18 cellular contexts compared by ENCODE assay signal in genomic region chr20:5914859-5915258, GRCh38. TPM values are rescaled to one million over a fixed set of nuclear protein-coding genes. Genes with fewer than 3 reads are reported as not detected.
DNase-seq lines count a peak whose midpoint lies in the region; FAIRE-seq lines count a peak whose summit lies in the region.
"Had no signal": no experiment of that assay in that cellular context is flagged by ENCODE, and none has a peak within 500 bp of the region (broad histone marks: within the 10 kb centered on the region; RNA-seq: fewer than 3 reads in every experiment).

No MANE protein-coding gene starts in this region.

- POLR2A ChIA-PET in CD4-positive, alpha-beta memory T cell (lab: Charles Lee; ENCODE audit: partially characterized antibody): interaction anchor here (1.2 kb wide), 1 partner anchor 72 kb away, joined by 3 read pairs; no protein-coding TSS in a partner anchor

- H3K36me3 Mint-ChIP-seq in CD4-positive, alpha-beta memory T cell: no peaks in the 10 kb centered on the region
- H3K36me3 Mint-ChIP-seq: CD4-positive, CD25-positive, alpha-beta regulatory T cell; CD8-positive, alpha-beta memory T cell had no signal

- H3K4me3 Mint-ChIP-seq in CD4-positive, alpha-beta memory T cell: no peak overlapping the region
- H3K4me3 Mint-ChIP-seq: CD4-positive, CD25-positive, alpha-beta regulatory T cell; CD8-positive, alpha-beta memory T cell had no signal

- in situ Hi-C loops in G401 (cut with HindIII; ENCODE audit: low sequenced_read_pairs): no loop called here

- H3K4me1 ChIP-seq in CD4-positive, alpha-beta memory T cell (ENCODE audit: insufficient read depth, low read length): peaks cover 20% of the 10 kb centered on the region

- H3K36me3 ChIP-seq in CD4-positive, alpha-beta memory T cell (ENCODE audit: insufficient read depth, low read length): no peaks in the 10 kb centered on the region
- H3K36me3 ChIP-seq: BLaER1 had no signal

- H3K9me3 Mint-ChIP-seq in CD4-positive, alpha-beta memory T cell: peaks cover 0 to 4% (median 0%) of the 10 kb centered on the region in 8 donors
- H3K9me3 Mint-ChIP-seq: CD8-positive, alpha-beta memory T cell had no signal

- intact Hi-C loops in CD4-positive, alpha-beta memory T cell (cut with micrococcal nuclease): no loop called here

- H3K4me3 ChIP-seq in CD4-positive, alpha-beta memory T cell (ENCODE audit: low read length in 2 of 2): no peak overlapping the region
- H3K4me3 ChIP-seq: BLaER1 had no signal

- no peaks in the 10 kb centered on the region for H3K9me3 ChIP-seq in CD4-positive, alpha-beta memory T cell (ENCODE audit: control insufficient read depth in 1 of 2, low read length in 2 of 2)
- H3K9me3 ChIP-seq: BLaER1 had no signal

- H3K27ac ChIP-seq in CD4-positive, alpha-beta memory T cell (ENCODE audit: low read depth, low read length): no peak overlapping the region
- H3K27ac ChIP-seq: BLaER1, C4-2B had no signal

- CTCF ChIA-PET in CD4-positive, alpha-beta memory T cell (lab: Charles Lee; ENCODE audit: partially characterized antibody): no interaction called here

- peaks cover 12% of the 10 kb centered on the region for H3K27me3 ChIP-seq in CD4-positive, alpha-beta memory T cell (ENCODE audit: insufficient read depth, low read length)
- H3K27me3 ChIP-seq: BLaER1 had no signal

- peaks cover 13 to 20% of the 10 kb centered on the region in 2 donors for H3K27me3 Mint-ChIP-seq in CD4-positive, alpha-beta memory T cell

- H3K4me1 Mint-ChIP-seq in CD4-positive, alpha-beta memory T cell: peaks cover 17 to 25% (median 21%) of the 10 kb centered on the region in 4 donors

- H3K27ac Mint-ChIP-seq in CD4-positive, alpha-beta memory T cell: no peak overlapping the region
- H3K27ac Mint-ChIP-seq: CD4-positive, CD25-positive, alpha-beta regulatory T cell; CD8-positive, alpha-beta memory T cell had no signal

- DNase-seq in G401 (ENCODE audit: low spot score) (peak; percentile 63), cerebellar cortex (ENCODE audit: low spot score) (peak; percentile 59), cerebellum (ENCODE audit: low spot score) (no peak), NCI-H128 (lab: John Stamatoyannopoulos, UW; ENCODE audit: unreplicated experiment) (no peak)
- no peak for DNase-seq in CD4-positive, alpha-beta memory T cell
- DNase-seq: CD4-positive, CD25-positive, alpha-beta regulatory T cell; CD8-positive, alpha-beta memory T cell; DMS 273 treated with DMSO at 0.1 percent for 48 hours; DMS79 treated with DMSO at 0.1 percent for 48 hours; H7; HCEC 1CT had no signal

- peak; percentile 72 for FAIRE-seq in islet of Langerhans (lab: Jason Lieb, UNC)
- FAIRE-seq: D721Med, G401.6, GM12892, H1 had no signal

RNA-seq across cellular contexts. Expression of gene CHGB, which starts 3.5 kb away (rescaled TPM):
- 0.06 and 1.5 TPM in 2 replicates for total RNA-seq in G401 (2014; rRNA removed; shearing (Covaris generic))
- total RNA-seq in cerebellum: 24.4 TPM
- 1 to 10 TPM in 1 of 2 experiments, under 1 TPM in 1; 0.79 to 1.2 TPM for total RNA-seq in CD4-positive, alpha-beta memory T cell
- under 1 TPM in 1 of 2 donors, not detected in 1; 0.14 TPM for polyA plus RNA-seq in CD4-positive, alpha-beta memory T cell
- polyA plus RNA-seq: CD8-positive, alpha-beta memory T cell had no signal

RNA-seq across cellular contexts. Expression of gene TRMT6, which starts 35.5 kb away (rescaled TPM):
- total RNA-seq in G401 (2014; rRNA removed; shearing (Covaris generic)): 12.7 and 15.9 TPM in 2 replicates
- 8.3 TPM for total RNA-seq in cerebellum
- total RNA-seq in CD4-positive, alpha-beta memory T cell: 10 to 100 TPM; 17.9 to 18.3 TPM
- polyA plus RNA-seq in CD4-positive, alpha-beta memory T cell: 10 to 100 TPM; 13.4 to 21.0 TPM

RNA-seq across cellular contexts. Expression of gene MCM8, which starts 35.6 kb away (rescaled TPM):
- 12.2 and 27.0 TPM in 2 replicates for total RNA-seq in G401 (2014; rRNA removed; shearing (Covaris generic))
- 8.3 TPM for total RNA-seq in cerebellum
- 10 to 100 TPM; 10.2 to 11.1 TPM for total RNA-seq in CD4-positive, alpha-beta memory T cell
- polyA plus RNA-seq in CD4-positive, alpha-beta memory T cell: under 1 TPM in 1 of 2 donors, not detected in 1; 0.78 TPM

Comparison
In these comparisons a context has a peak if more than half of its experiments do, and no peak if none do; other contexts are left out.
1. DNase-seq: peak in G401 (single experiment) and cerebellar cortex (single experiment); none in cerebellum (single experiment), CD4-positive, alpha-beta memory T cell (0 of 5) and NCI-H128 (single experiment).
2. RNA of gene CHGB, which starts 3.5 kb away (total RNA-seq): 24.4 TPM in cerebellum (single experiment); 0.06 to 1.5 TPM in G401 and 0.79 to 1.2 TPM in CD4-positive, alpha-beta memory T cell; every median in the first group is over 10 times any median in the second.